In genomic region chr1:8370928-8371327, GRCh38 we compare ENCODE assay signal across 8 cellular contexts. TPM values are rescaled to one million over a fixed set of nuclear protein-coding genes. Genes with fewer than 3 reads are reported as not detected.
A peak's percentile ranks its signal among the peaks of the same experiment; 100 is the strongest.
DNase-seq lines count a peak whose midpoint lies in the region; ATAC-seq and TF ChIP-seq lines count a peak whose summit lies in the region.

No MANE protein-coding gene starts in this region.

- TF ChIP-seq CTCF in upper lobe of right lung (IDR thresholded peaks at IDR 0.05): no peak

- H3K4me1 Mint-ChIP-seq in activated T-cell treated with anti-CD3 and anti-CD28 coated beads, Interleukin-2, amount 50 U/mL, for 24 hours (ENCODE audit: low read depth): peaks cover 62% of the 10 kb centered on the region
- H3K4me1 Mint-ChIP-seq in activated T-cell treated with anti-CD3 and anti-CD28 coated beads, Interleukin-2, amount 50 U/mL, for 72 hours (ENCODE audit: low read depth): peaks cover 23% of the 10 kb centered on the region

- H3K4me1 ChIP-seq in ectodermal cell (ENCODE audit: control insufficient read depth, insufficient read depth, low read length): peaks cover 54% of the 10 kb centered on the region
- peaks cover 60% of the 10 kb centered on the region for H3K4me1 ChIP-seq in upper lobe of right lung

- DNase-seq in activated T-cell treated with anti-CD3 and anti-CD28 coated beads, Interleukin-2, amount 50 U/mL, for 24 hours: no peak
- no peak for DNase-seq in activated T-cell treated with anti-CD3 and anti-CD28 coated beads, Interleukin-2, amount 50 U/mL, for 72 hours
- peak; percentile 47 for DNase-seq in midbrain (lab: John Stamatoyannopoulos, UW)
- DNase-seq in upper lobe of right lung: peak; percentile 7
- DNase-seq in SHP77 (lab: John Stamatoyannopoulos, UW): no peak
- no peak for DNase-seq in HEK293T (ENCODE audit: extremely low spot score)

- no peaks in the 10 kb centered on the region for H3K36me3 ChIP-seq in ectodermal cell (ENCODE audit: control insufficient read depth, insufficient read depth, low read length)
- peaks cover 16% of the 10 kb centered on the region for H3K36me3 ChIP-seq in upper lobe of right lung

- H3K9me3 ChIP-seq in ectodermal cell (ENCODE audit: control insufficient read depth, low read length) (no peaks in the 10 kb centered on the region), upper lobe of right lung (no peaks in the 10 kb centered on the region)

- H3K27ac ChIP-seq in ectodermal cell (ENCODE audit: insufficient read depth, low read depth, low read length, poor library complexity, severe bottlenecking) (peak overlapping the region; percentile 55), upper lobe of right lung (peak overlapping the region; percentile 27)

- POLR2A ChIA-PET in HEK293T (lab: Yijun Ruan, JAX): no interaction called here

- H3K9me3 Mint-ChIP-seq in activated T-cell treated with anti-CD3 and anti-CD28 coated beads, Interleukin-2, amount 50 U/mL, for 24 hours: no peaks in the 10 kb centered on the region
- no peaks in the 10 kb centered on the region for H3K9me3 Mint-ChIP-seq in activated T-cell treated with anti-CD3 and anti-CD28 coated beads, Interleukin-2, amount 50 U/mL, for 72 hours

- H3K36me3 Mint-ChIP-seq in activated T-cell treated with anti-CD3 and anti-CD28 coated beads, Interleukin-2, amount 50 U/mL, for 24 hours (ENCODE audit: low read depth): peaks cover 68% of the 10 kb centered on the region
- H3K36me3 Mint-ChIP-seq in activated T-cell treated with anti-CD3 and anti-CD28 coated beads, Interleukin-2, amount 50 U/mL, for 72 hours (ENCODE audit: insufficient read depth in 2 of 2): peaks cover 0 to 2% of the 10 kb centered on the region in 2 donors

- H3K27me3 Mint-ChIP-seq in activated T-cell treated with anti-CD3 and anti-CD28 coated beads, Interleukin-2, amount 50 U/mL, for 24 hours: no peaks in the 10 kb centered on the region
- H3K27me3 Mint-ChIP-seq in activated T-cell treated with anti-CD3 and anti-CD28 coated beads, Interleukin-2, amount 50 U/mL, for 72 hours (ENCODE audit: low read depth): no peaks in the 10 kb centered on the region

- no peak overlapping the region for H3K4me3 ChIP-seq in ectodermal cell (ENCODE audit: insufficient read depth, low read depth, low read length)
- H3K4me3 ChIP-seq in upper lobe of right lung: no peak overlapping the region

- 79 to 80% methylated on average over 5 of the region's 5 CpGs for WGBS in ectodermal cell, 2 experiments

- ATAC-seq in activated T-cell treated with anti-CD3 and anti-CD28 coated beads, Interleukin-2, amount 50 U/mL, for 72 hours (replicated peaks in 1 of 2): no peak
- no peak for ATAC-seq in upper lobe of right lung
- no peak for ATAC-seq in HG02678 (IDR thresholded peaks at IDR 0.05; ENCODE audit: unreplicated experiment)

- H3K27me3 ChIP-seq in ectodermal cell (ENCODE audit: control insufficient read depth, insufficient read depth, low read length, poor library complexity, severe bottlenecking) (no peaks in the 10 kb centered on the region), upper lobe of right lung (no peaks in the 10 kb centered on the region)

- CTCF ChIA-PET in HEK293T (lab: Yijun Ruan, JAX): interaction anchor here (0.6 to 0.9 kb wide), 4 partner anchors 39 to 478 kb away, joined by 3 to 6 read pairs (median 4); no protein-coding TSS in a partner anchor

- peak overlapping the region; percentile 38 for H3K27ac Mint-ChIP-seq in activated T-cell treated with anti-CD3 and anti-CD28 coated beads, Interleukin-2, amount 50 U/mL, for 24 hours
- no peak overlapping the region for H3K27ac Mint-ChIP-seq in activated T-cell treated with anti-CD3 and anti-CD28 coated beads, Interleukin-2, amount 50 U/mL, for 72 hours

- intact Hi-C loops in upper lobe of right lung (cut with DNase I): no loop called here

- no peak overlapping the region for H3K4me3 Mint-ChIP-seq in activated T-cell treated with anti-CD3 and anti-CD28 coated beads, Interleukin-2, amount 50 U/mL, for 24 hours
- no peak overlapping the region for H3K4me3 Mint-ChIP-seq in activated T-cell treated with anti-CD3 and anti-CD28 coated beads, Interleukin-2, amount 50 U/mL, for 72 hours

TF ChIP-seq in HEK293T, 16 proteins besides CTCF, POLR2A, EP300 and RAD21:
- TF ChIP-seq TARDBP (IDR thresholded peaks at IDR 0.05): no peak
- TF ChIP-seq CTBP1 (IDR thresholded peaks at IDR 0.05; ENCODE audit: borderline replicate concordance): no peak
- no peak for TF ChIP-seq NFRKB (IDR thresholded peaks at IDR 0.05)
- TF ChIP-seq FOXM1 (IDR thresholded peaks at IDR 0.05; ENCODE audit: borderline replicate concordance): no peak
- TF ChIP-seq ZNF384 (IDR thresholded peaks at IDR 0.05): no peak
- TF ChIP-seq BHLHE40 (IDR thresholded peaks at IDR 0.05; ENCODE audit: borderline replicate concordance): no peak
- no peak for TF ChIP-seq ELF4 (IDR thresholded peaks at IDR 0.05)
- no peak for TF ChIP-seq L3MBTL2 (conservative IDR thresholded peaks at IDR 0.05)
- no peak for TF ChIP-seq LEF1 (IDR thresholded peaks at IDR 0.05; ENCODE audit: borderline replicate concordance)
- TF ChIP-seq, protein P1, sequence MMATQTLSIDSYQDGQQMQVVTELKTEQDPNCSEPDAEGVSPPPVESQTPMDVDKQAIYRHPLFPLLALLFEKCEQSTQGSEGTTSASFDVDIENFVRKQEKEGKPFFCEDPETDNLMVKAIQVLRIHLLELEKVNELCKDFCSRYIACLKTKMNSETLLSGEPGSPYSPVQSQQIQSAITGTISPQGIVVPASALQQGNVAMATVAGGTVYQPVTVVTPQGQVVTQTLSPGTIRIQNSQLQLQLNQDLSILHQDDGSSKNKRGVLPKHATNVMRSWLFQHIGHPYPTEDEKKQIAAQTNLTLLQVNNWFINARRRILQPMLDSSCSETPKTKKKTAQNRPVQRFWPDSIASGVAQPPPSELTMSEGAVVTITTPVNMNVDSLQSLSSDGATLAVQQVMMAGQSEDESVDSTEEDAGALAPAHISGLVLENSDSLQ (IDR thresholded peaks at IDR 0.05): no peak
- TF ChIP-seq FOXA1 (IDR thresholded peaks at IDR 0.05): no peak
TF ChIP-seq in HEK293T: peak in this region for 0.

RNA-seq across cellular contexts. Expression of gene SLC45A1, which starts 53.0 kb away (rescaled TPM):
- total RNA-seq in activated T-cell treated with anti-CD3 and anti-CD28 coated beads, Interleukin-2, amount 50 U/mL, for 72 hours: under 1 TPM; 0.48 to 0.81 TPM
- polyA plus RNA-seq in ectodermal cell (2013, experiment 1 of 4): 3.4 TPM
- polyA plus RNA-seq in ectodermal cell (2013, experiment 2 of 4): 3.2 TPM
- 2.4 TPM for polyA plus RNA-seq in ectodermal cell (2013, experiment 3 of 4)
- polyA plus RNA-seq in ectodermal cell (2013, experiment 4 of 4): 2.3 TPM
- 1.9 TPM for total RNA-seq in upper lobe of right lung

Comparison
In these comparisons a context has a peak if more than half of its experiments do, and no peak if none do; other contexts are left out.
1. DNase-seq: peak in midbrain (single experiment) and upper lobe of right lung (single experiment); none in activated T-cell treated with anti-CD3 and anti-CD28 coated beads, Interleukin-2, amount 50 U/mL, for 24 hours (single experiment), activated T-cell treated with anti-CD3 and anti-CD28 coated beads, Interleukin-2, amount 50 U/mL, for 72 hours (0 of 2), SHP77 (0 of 2) and HEK293T (single experiment).